In the genomic region with DNA sequence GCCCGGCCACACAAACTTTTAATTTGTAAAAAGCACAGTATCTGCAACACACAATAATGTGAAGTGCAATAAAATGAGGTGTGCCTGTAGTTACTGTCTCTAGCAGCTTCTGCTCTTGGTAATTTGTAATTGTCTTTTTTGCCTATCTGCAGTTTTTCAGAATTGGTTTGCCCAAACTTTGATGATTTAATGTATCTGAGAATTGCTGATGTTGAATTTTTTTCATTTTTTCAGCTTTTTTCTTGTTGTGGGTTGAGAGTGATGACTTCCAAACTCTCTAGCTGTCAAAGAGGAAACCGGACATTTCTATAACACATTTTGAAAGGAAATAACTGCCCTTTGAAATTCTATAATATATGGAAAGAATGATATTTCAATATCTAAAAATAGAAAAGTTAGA, we compare ENCODE assay signal across 35 cellular contexts.
"Had no signal": no experiment of that assay in that cellular context is flagged by ENCODE, and none has a peak within 500 bp of the region (broad histone marks: within the 10 kb centered on the region; RNA-seq: fewer than 3 reads in every experiment).

No MANE protein-coding gene starts in this region.

- H3K36me3 ChIP-seq: MG63 had no signal

- H3K27me3 ChIP-seq: MG63 had no signal

- H3K4me3 ChIP-seq: MG63 had no signal

- H3K9me3 ChIP-seq: MG63 had no signal

- DNase-seq: Karpas-422, Kasumi-1, MG63, MM.1S, MV-4-11, NCI-H1048, NCI-H1092, NCI-H1092 treated with DMSO at 0.1 percent for 48 hours, NCI-H1105, NCI-H1105 treated with DMSO at 0.1 percent for 48 hours, NCI-H1417, NCI-H1417 treated with DMSO at 0.1 percent for 48 hours, NCI-H1436, NCI-H1436 treated with DMSO at 0.1 percent for 48 hours, NCI-H146, NCI-H1694, NCI-H1694 treated with DMSO at 0.1 percent for 48 hours, NCI-H187, NCI-H187 treated with DMSO at 0.1 percent for 48 hours, NCI-H1930, NCI-H2029, NCI-H2029 treated with DMSO at 0.1 percent for 48 hours, NCI-H2081, NCI-H2081 treated with DMSO at 0.1 percent for 48 hours, NCI-H2107, NCI-H2171, NCI-H2171 treated with DMSO at 0.1 percent for 48 hours, NCI-H2227 treated with DMSO at 0.1 percent for 48 hours, NCI-H226, NCI-H345, NCI-H446, NCI-H446 treated with DMSO at 0.1 percent for 48 hours, NCI-H510A, NCI-H510A treated with DMSO at 0.1 percent for 48 hours, NCI-H524 had no signal
